ENCODE assay signal across 9 cellular contexts in the genomic region with DNA sequence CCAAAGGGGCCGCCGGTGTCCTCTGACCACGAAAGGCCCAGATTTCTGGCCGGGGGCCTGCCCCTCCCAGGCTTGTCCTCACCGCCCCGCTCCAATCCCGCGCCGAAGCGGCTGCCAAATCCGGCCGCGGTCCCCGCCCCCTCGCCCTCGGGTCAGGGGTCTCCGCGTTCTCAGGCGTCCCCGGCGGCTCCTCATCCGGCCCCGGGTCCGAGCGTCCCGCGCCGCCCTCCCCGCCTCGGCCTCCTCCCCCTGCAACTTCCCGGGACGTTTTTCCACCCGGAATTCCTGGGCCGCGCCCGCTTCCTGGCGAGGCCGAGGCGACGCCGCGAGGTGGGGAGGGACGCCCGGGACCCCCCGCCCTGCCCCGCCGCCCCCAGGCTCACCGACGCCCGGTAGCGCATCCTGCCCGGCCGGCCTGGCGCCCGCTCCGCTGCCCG. TPM values are rescaled to one million over a fixed set of nuclear protein-coding genes. Genes with fewer than 3 reads are reported as not detected.
DNase-seq lines count a peak whose midpoint lies in the region; ATAC-seq, FAIRE-seq and TF ChIP-seq lines count a peak whose summit lies in the region.
"Had no signal": no experiment of that assay in that cellular context is flagged by ENCODE, and none has a peak within 500 bp of the region (broad histone marks: within the 10 kb centered on the region; RNA-seq: fewer than 3 reads in every experiment).

No MANE protein-coding gene starts in this region.

- TF ChIP-seq CTCF in activated B cell treated with CpG ODN at 0.5 μM for 24 hours (IDR thresholded peaks at IDR 0.05) (no peak), fibroblast of pulmonary artery (IDR thresholded peaks at IDR 0.05; ENCODE audit: low read length, missing control alignments) (no peak), pancreas (IDR thresholded peaks at IDR 0.05) (no peak)

- CTCF ChIA-PET in activated B cell treated with CpG ODN at 0.5 μM for 24 hours (lab: Charles Lee): interaction anchor here (1.0 to 1.3 kb wide), 3 partner anchors 31 to 144 kb away, joined by 3 to 7 read pairs (median 6); a partner anchor contains a TSS

- H3K27me3 Mint-ChIP-seq in activated B cell treated with CpG ODN at 0.5 μM for 24 hours: no peaks in the 10 kb centered on the region

- DNase-seq in DMS 273 (lab: John Stamatoyannopoulos, UW; ENCODE audit: unreplicated experiment): peak; percentile 37
- no peak for DNase-seq in DMS 273 treated with DMSO at 0.1 percent for 48 hours (lab: John Stamatoyannopoulos, UW)
- no peak for DNase-seq in activated B cell treated with CpG ODN at 0.5 μM for 24 hours
- DNase-seq in fibroblast of pulmonary artery (ENCODE audit: low read depth): no peak
- peak; percentile 41 to 79 (median 68) for DNase-seq in pancreas
- no peak for DNase-seq in globus pallidus (ENCODE audit: low spot score)

- POLR2A ChIA-PET in activated B cell treated with CpG ODN at 0.5 μM for 24 hours (lab: Charles Lee): interaction anchor here (0.5 to 1.7 kb wide), 17 partner anchors 8 to 164 kb away, joined by 3 to 34 read pairs (median 4); a partner anchor contains a TSS

- peak overlapping the region; percentile 92 to 96 (median 93) for H3K27ac ChIP-seq in pancreas

- H3K4me3 Mint-ChIP-seq in activated B cell treated with CpG ODN at 0.5 μM for 24 hours: peak overlapping the region; percentile 94

- H3K27ac Mint-ChIP-seq in activated B cell treated with CpG ODN at 0.5 μM for 24 hours: peak overlapping the region; percentile 96

- peak overlapping the region; percentile 60 for H3K4me3 ChIP-seq in fibroblast of pulmonary artery (replicated peaks; ENCODE audit: low read depth, low read length)
- H3K4me3 ChIP-seq in pancreas: peak overlapping the region; percentile 55 to 85 (median 78)

- peaks cover 42% of the 10 kb centered on the region for H3K36me3 Mint-ChIP-seq in activated B cell treated with CpG ODN at 0.5 μM for 24 hours (ENCODE audit: low read depth)

- no peaks in the 10 kb centered on the region for H3K9me3 ChIP-seq in pancreas

- H3K9me3 Mint-ChIP-seq in activated B cell treated with CpG ODN at 0.5 μM for 24 hours: no peaks in the 10 kb centered on the region

- intact Hi-C loops in activated B cell treated with CpG ODN at 0.5 μM for 24 hours (cut with micrococcal nuclease): loop anchor here (1.0 kb wide), 3 partner anchors 11 to 85 kb away; a partner anchor contains a TSS
- intact Hi-C loops in pancreas (cut with DNase I): no loop called here

- no peak for FAIRE-seq in pancreas (lab: Jason Lieb, UNC)
- FAIRE-seq: A204.1 had no signal

- 0% methylated on average over 35 to 57 of the region's 57 CpGs for WGBS in pancreas, 2 donors

- H3K27me3 ChIP-seq in pancreas: no peaks in the 10 kb centered on the region

- peaks cover 42% of the 10 kb centered on the region for H3K4me1 Mint-ChIP-seq in activated B cell treated with CpG ODN at 0.5 μM for 24 hours

- ATAC-seq in HG03354 (IDR thresholded peaks at IDR 0.05; ENCODE audit: poor library complexity, severe bottlenecking, unreplicated experiment): peak; percentile 31
- ATAC-seq in activated B cell treated with CpG ODN at 0.5 μM for 24 hours (ENCODE audit: low read depth): peak; percentile 16
- peak; percentile 0 to 3 (median 1) for ATAC-seq in pancreas
- no peak for ATAC-seq in GM19455 (IDR thresholded peaks at IDR 0.05; ENCODE audit: unreplicated experiment)

- peaks cover 0 to 21% (median 4%) of the 10 kb centered on the region in 3 donors for H3K36me3 ChIP-seq in pancreas

- H3K4me1 ChIP-seq in pancreas: peaks cover 3 to 11% (median 4%) of the 10 kb centered on the region in 3 donors

RNA-seq across cellular contexts. Expression of a gene that starts 7.2 kb away (rescaled TPM):
- total RNA-seq in activated B cell treated with CpG ODN at 0.5 μM for 24 hours (189 and 190 TPM in 2 replicates), pancreas (100 to 1,000 TPM in 4 of 6 donors, 10 to 100 TPM in 2; 95.1 to 138 (median 105) TPM)
- 10 to 100 TPM; 57.2 to 69.3 TPM for polyA plus RNA-seq in pancreas

RNA-seq across cellular contexts. Expression of a gene that starts 29.3 kb away (rescaled TPM):
- total RNA-seq in activated B cell treated with CpG ODN at 0.5 μM for 24 hours (22.5 and 29.1 TPM in 2 replicates), pancreas (10 to 100 TPM; 18.1 to 30.8 (median 20.5) TPM)
- 10 to 100 TPM in 1 of 2 donors, 1 to 10 TPM in 1; 9.8 to 15.3 TPM for polyA plus RNA-seq in pancreas

RNA-seq across cellular contexts. Expression of a gene that starts 31.1 kb away (rescaled TPM):
- total RNA-seq in activated B cell treated with CpG ODN at 0.5 μM for 24 hours (46.0 and 50.0 TPM in 2 replicates), pancreas (10 to 100 TPM; 13.2 to 23.8 (median 17.2) TPM)
- 10 to 100 TPM; 23.9 to 24.4 TPM for polyA plus RNA-seq in pancreas

Comparison
In these comparisons a context has a peak if more than half of its experiments do, and no peak if none do; other contexts are left out.
1. DNase-seq: peak in DMS 273 (single experiment) and pancreas (6 of 6); none in DMS 273 treated with DMSO at 0.1 percent for 48 hours (single experiment), activated B cell treated with CpG ODN at 0.5 μM for 24 hours (single experiment), fibroblast of pulmonary artery (single experiment) and globus pallidus (single experiment).